8 cellular contexts compared by ENCODE assay signal in the genomic region with DNA sequence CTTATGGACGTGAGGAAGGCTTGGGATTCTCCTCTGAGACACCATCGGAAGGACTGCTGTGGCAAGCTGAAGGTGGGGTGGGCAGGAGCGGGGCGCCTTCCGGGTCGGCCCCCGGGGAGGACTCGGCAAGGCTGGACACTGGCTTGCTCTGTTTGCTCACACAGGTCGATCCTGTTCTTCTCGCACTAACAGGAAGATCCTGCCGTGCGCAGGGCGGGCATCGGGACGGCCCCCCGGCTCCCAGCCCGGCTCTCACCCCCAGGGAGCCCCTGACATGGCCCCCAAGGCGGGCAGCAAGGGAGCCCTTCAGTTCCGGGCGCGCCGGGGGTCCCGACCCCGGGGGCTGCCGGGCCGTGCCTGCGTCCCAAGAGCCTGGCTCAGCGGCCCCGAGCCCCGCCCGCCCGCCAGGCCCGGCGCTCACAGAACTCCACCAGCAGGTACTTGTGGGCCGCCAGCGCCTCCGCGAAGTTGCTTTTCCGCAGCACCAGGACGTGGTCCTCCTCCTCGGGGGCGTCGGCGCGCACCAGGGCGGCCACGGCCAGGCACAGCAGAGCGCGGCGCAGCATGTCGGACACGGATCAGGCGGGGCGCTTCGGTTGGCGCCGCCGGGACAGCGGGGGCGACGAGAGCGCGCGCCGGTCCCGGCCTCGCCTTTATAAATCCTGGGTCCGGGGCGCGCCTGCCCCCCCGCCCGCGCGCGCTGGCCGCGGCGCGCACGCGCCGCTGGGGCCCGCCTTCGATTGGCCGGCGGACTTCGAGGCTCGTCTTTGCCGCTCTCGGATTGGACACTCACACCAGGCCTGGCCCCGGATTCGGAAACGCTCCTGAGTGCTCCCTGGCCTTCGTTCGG. TPM values are rescaled to one million over a fixed set of nuclear protein-coding genes. Genes with fewer than 3 reads are reported as not detected.
DNase-seq lines count a peak whose midpoint lies in the region; ATAC-seq and TF ChIP-seq lines count a peak whose summit lies in the region.

Gene P4HB (minus strand): TSS at position 630 of the 850 bp plus-strand sequence. CDS start 64 bp downstream, at position 566.

- peaks cover 28% of the 10 kb centered on the region for H3F3A ChIP-seq in GM23248 (ENCODE audit: insufficient read depth)

- H3K27me3 ChIP-seq in GM23248 (replicated peaks; ENCODE audit: insufficient read depth) = no peaks in the 10 kb centered on the region
- H3K27me3 ChIP-seq in dorsolateral prefrontal cortex = no peaks in the 10 kb centered on the region
- H3K27me3 ChIP-seq in transverse colon = no peaks in the 10 kb centered on the region

- peak within 1 kb of the TSS; percentile 97 for H3K9ac ChIP-seq in GM23248

- no peak within 1 kb of the TSS for H2AFZ ChIP-seq in GM23248

- intact Hi-C loops in dorsolateral prefrontal cortex (cut with DNase I) (loop anchor here in 1 of 2 donors (1.0 kb wide), 1 partner anchor 11 kb away; the partner anchor contains the start of gene ARHGDIA), mucosa of descending colon (cut with DNase I, micrococcal nuclease) (no loop called here), transverse colon (cut with DNase I; ENCODE audit: low total_unique reads) (no loop called here)

- H3K36me3 ChIP-seq in GM23248 (ENCODE audit: low read depth) = peaks cover 19% of the 10 kb centered on the region; the same call in 1 of the 2 replicates
- peaks cover 1% of the 10 kb centered on the region for H3K36me3 ChIP-seq in mucosa of descending colon (ENCODE audit: low read depth)
- peaks cover 0 to 4% (median under 1%) of the 10 kb centered on the region in 4 donors for H3K36me3 ChIP-seq in transverse colon

- ATAC-seq in mucosa of descending colon = peak; percentile 81

- H3K27ac ChIP-seq in GM23248 (peak within 1 kb of the TSS; percentile 96), dorsolateral prefrontal cortex (peak within 1 kb of the TSS; percentile 33 to 97 (median 88)), transverse colon (peak within 1 kb of the TSS; percentile 97 to 99 (median 98))

- H4K20me1 ChIP-seq in GM23248 (ENCODE audit: insufficient read depth) = no peaks in the 10 kb centered on the region

- H3K79me2 ChIP-seq in GM23248 (ENCODE audit: insufficient read depth) = peaks cover 89% of the 10 kb centered on the region

- H3K4me1 ChIP-seq in GM23248 (ENCODE audit: insufficient read depth) = peaks cover 44% of the 10 kb centered on the region
- peaks cover 55% of the 10 kb centered on the region for H3K4me1 ChIP-seq in mucosa of descending colon (ENCODE audit: low read depth)
- peaks cover 19 to 79% (median 45%) of the 10 kb centered on the region in 4 donors for H3K4me1 ChIP-seq in transverse colon

- in situ Hi-C loops in Caki2 (cut with HindIII; ENCODE audit: low pct_unique_long_range_greater_than_20kb, low sequenced_read_pairs) (no loop called here), GM23248 (cut with MboI) (no loop called here), transverse colon (cut with MboI; ENCODE audit: low pct_ligation_motif_present in 1 of 4, low pct_unique_long_range_greater_than_20kb in 1 of 4, low sequenced_read_pairs in 3 of 4) (no loop called here)

- H3K9me2 ChIP-seq in GM23248 (ENCODE audit: insufficient read depth) = no peaks in the 10 kb centered on the region

- H3K4me2 ChIP-seq in GM23248 (ENCODE audit: unreplicated experiment) = peak within 1 kb of the TSS; percentile 100

- TF ChIP-seq POLR2A in transverse colon (IDR thresholded peaks at IDR 0.05) = peak; percentile 76

- H3K4me3 ChIP-seq in GM23248 (peak within 1 kb of the TSS; percentile 95), dorsolateral prefrontal cortex (peak within 1 kb of the TSS; percentile 82 to 100 (median 97)), mucosa of descending colon (peak within 1 kb of the TSS; percentile 96), transverse colon (peak within 1 kb of the TSS; percentile 80 to 96 (median 92))

- TF ChIP-seq CTCF in dorsolateral prefrontal cortex (IDR thresholded peaks at IDR 0.05 in 54 of 56, conservative IDR thresholded peaks at IDR 0.05 in 2 of 56; ENCODE audit: low read depth in 1 of 56, partially characterized antibody in 56 of 56) (peak in 5 of 56 donors; percentile 3 to 14 (median 8)), mucosa of descending colon (IDR thresholded peaks at IDR 0.05) (no peak), transverse colon (IDR thresholded peaks at IDR 0.05) (no peak)

- TF ChIP-seq EP300 in transverse colon (IDR thresholded peaks at IDR 0.05; ENCODE audit: low read depth) = no peak

- WGBS in GM23248 (ENCODE audit: low coverage in 1 of 2, low lambda C conversion rate in 2 of 2, missing lambda C conversion rate in 2 of 2), 2 experiments = 1 to 2% methylated on average over 66 to 70 of the region's 95 CpGs
- 0% methylated on average over 14 to 50 of the region's 95 CpGs for WGBS in transverse colon (ENCODE audit: low coverage in 1 of 2), 2 donors

- H3K9me3 ChIP-seq in GM23248 (ENCODE audit: low read depth) = no peaks in the 10 kb centered on the region
- no peaks in the 10 kb centered on the region for H3K9me3 ChIP-seq in mucosa of descending colon
- H3K9me3 ChIP-seq in transverse colon = no peaks in the 10 kb centered on the region

- DNase-seq in Caki2 (ENCODE audit: low read depth) (no peak), GM23248 (peak; percentile 48), RPMI7951 (ENCODE audit: low read depth) (no peak), dorsolateral prefrontal cortex (peak in 1 of 10 donors; percentile 61), mucosa of descending colon (peak in 2 of 3 donors; percentile 41 to 68), transverse colon (peak; percentile 33), OCI-M1 (lab: John Stamatoyannopoulos, UW) (no peak), NCI-H128 (lab: John Stamatoyannopoulos, UW; ENCODE audit: unreplicated experiment) (no peak)

RNA-seq across cellular contexts. Expression of gene P4HB, which starts in this region (rescaled TPM):
- total RNA-seq in Caki2 (2014; rRNA removed; shearing (Covaris generic); ENCODE audit: low replicate concordance) = 653 and 796 TPM in 2 replicates
- 3,203 and 4,003 TPM in 2 replicates for total RNA-seq in GM23248 (2014; rRNA removed; shearing (Covaris generic))
- 1,651 and 1,674 TPM in 2 replicates for polyA plus RNA-seq in GM23248 (2016; fragmentation: Nextera tagmentation; extraction: Ambion mirVana)
- total RNA-seq in RPMI7951 (2014; rRNA removed; shearing (Covaris generic)) = 666 and 757 TPM in 2 replicates
- total RNA-seq in dorsolateral prefrontal cortex (100 to 1,000 TPM; 106 to 206 (median 136) TPM), mucosa of descending colon (100 to 1,000 TPM; 354 to 727 (median 491) TPM), transverse colon (100 to 1,000 TPM; 486 to 732 (median 556) TPM)

Comparison
In these comparisons a context has a peak if more than half of its experiments do, and no peak if none do; other contexts are left out.
1. DNase-seq: peak in GM23248 (single experiment), mucosa of descending colon (2 of 3) and transverse colon (single experiment); none in Caki2 (single experiment), RPMI7951 (single experiment), OCI-M1 (single experiment) and NCI-H128 (single experiment).
2. Peak in every context shown above with its lines, with median percentiles within 50 percentile points of each other: H3K27ac ChIP-seq and H3K4me3 ChIP-seq.